In the genomic region with DNA sequence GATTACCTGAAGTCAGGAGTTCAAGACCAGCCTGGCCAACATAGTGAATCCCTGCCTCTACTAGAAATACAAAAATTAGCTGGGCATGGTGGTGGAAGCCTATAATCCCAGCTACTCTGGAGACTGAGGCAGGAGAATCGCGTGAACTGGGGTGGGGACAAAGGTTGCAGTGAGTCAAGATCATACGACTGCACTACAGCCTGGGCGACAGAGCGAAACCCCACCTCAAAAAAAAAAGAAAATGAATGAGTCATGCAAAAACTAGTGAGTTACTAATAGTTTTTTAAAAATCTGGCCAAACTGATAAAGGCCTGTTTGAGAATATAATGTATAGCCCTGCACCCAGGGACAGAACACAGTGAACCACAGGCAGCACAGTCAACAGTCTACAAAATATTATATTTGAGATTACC, we compare ENCODE assay signal across 1 cellular context.
TF ChIP-seq lines count a peak whose summit lies in the region.

No MANE protein-coding gene starts in this region.

TF ChIP-seq in K562, 482 proteins besides CTCF, POLR2A, EP300 and RAD21 (continued from another document and continues in another):
- TF ChIP-seq, protein P1, sequence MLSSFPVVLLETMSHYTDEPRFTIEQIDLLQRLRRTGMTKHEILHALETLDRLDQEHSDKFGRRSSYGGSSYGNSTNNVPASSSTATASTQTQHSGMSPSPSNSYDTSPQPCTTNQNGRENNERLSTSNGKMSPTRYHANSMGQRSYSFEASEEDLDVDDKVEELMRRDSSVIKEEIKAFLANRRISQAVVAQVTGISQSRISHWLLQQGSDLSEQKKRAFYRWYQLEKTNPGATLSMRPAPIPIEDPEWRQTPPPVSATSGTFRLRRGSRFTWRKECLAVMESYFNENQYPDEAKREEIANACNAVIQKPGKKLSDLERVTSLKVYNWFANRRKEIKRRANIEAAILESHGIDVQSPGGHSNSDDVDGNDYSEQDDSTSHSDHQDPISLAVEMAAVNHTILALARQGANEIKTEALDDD (IDR thresholded peaks at IDR 0.05) = no peak
- TF ChIP-seq, protein P2, sequence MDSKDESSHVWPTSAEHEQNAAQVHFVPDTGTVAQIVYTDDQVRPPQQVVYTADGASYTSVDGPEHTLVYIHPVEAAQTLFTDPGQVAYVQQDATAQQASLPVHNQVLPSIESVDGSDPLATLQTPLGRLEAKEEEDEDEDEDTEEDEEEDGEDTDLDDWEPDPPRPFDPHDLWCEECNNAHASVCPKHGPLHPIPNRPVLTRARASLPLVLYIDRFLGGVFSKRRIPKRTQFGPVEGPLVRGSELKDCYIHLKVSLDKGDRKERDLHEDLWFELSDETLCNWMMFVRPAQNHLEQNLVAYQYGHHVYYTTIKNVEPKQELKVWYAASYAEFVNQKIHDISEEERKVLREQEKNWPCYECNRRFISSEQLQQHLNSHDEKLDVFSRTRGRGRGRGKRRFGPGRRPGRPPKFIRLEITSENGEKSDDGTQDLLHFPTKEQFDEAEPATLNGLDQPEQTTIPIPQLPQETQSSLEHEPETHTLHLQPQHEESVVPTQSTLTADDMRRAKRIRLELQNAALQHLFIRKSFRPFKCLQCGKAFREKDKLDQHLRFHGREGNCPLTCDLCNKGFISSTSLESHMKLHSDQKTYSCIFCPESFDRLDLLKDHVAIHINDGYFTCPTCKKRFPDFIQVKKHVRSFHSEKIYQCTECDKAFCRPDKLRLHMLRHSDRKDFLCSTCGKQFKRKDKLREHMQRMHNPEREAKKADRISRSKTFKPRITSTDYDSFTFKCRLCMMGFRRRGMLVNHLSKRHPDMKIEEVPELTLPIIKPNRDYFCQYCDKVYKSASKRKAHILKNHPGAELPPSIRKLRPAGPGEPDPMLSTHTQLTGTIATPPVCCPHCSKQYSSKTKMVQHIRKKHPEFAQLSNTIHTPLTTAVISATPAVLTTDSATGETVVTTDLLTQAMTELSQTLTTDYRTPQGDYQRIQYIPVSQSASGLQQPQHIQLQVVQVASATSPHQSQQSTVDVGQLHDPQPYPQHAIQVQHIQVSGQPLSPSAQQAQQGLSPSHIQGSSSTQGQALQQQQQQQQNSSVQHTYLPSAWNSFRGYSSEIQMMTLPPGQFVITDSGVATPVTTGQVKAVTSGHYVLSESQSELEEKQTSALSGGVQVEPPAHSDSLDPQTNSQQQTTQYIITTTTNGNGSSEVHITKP (IDR thresholded peaks at IDR 0.05; ENCODE audit: partially characterized antibody) = no peak
- TF ChIP-seq ZNF197 (CRISPR knock-in tag; IDR thresholded peaks at IDR 0.05; ENCODE audit: low read depth) = no peak
- no peak for TF ChIP-seq EHMT2 (IDR thresholded peaks at IDR 0.05)
- no peak for TF ChIP-seq FOXA1 (IDR thresholded peaks at IDR 0.05; ENCODE audit: borderline replicate concordance)
- TF ChIP-seq, protein P3, sequence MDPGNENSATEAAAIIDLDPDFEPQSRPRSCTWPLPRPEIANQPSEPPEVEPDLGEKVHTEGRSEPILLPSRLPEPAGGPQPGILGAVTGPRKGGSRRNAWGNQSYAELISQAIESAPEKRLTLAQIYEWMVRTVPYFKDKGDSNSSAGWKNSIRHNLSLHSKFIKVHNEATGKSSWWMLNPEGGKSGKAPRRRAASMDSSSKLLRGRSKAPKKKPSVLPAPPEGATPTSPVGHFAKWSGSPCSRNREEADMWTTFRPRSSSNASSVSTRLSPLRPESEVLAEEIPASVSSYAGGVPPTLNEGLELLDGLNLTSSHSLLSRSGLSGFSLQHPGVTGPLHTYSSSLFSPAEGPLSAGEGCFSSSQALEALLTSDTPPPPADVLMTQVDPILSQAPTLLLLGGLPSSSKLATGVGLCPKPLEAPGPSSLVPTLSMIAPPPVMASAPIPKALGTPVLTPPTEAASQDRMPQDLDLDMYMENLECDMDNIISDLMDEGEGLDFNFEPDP (CRISPR knock-in tag; IDR thresholded peaks at IDR 0.05) = no peak
- TF ChIP-seq RBM15 (IDR thresholded peaks at IDR 0.05; ENCODE audit: insufficient read depth, low read length) = no peak
- TF ChIP-seq CXXC5 (CRISPR knock-in tag; IDR thresholded peaks at IDR 0.05) = no peak; the same call in 1 of the 2 replicates
- no peak for TF ChIP-seq YBX1 (IDR thresholded peaks at IDR 0.05)
- TF ChIP-seq, protein P4, sequence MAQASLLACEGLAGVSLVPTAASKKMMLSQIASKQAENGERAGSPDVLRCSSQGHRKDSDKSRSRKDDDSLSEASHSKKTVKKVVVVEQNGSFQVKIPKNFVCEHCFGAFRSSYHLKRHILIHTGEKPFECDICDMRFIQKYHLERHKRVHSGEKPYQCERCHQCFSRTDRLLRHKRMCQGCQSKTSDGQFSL (CRISPR knock-in tag; IDR thresholded peaks at IDR 0.05) = no peak
- TF ChIP-seq, protein P4 (tag; IDR thresholded peaks at IDR 0.05) = no peak
- TF ChIP-seq, protein P5, sequence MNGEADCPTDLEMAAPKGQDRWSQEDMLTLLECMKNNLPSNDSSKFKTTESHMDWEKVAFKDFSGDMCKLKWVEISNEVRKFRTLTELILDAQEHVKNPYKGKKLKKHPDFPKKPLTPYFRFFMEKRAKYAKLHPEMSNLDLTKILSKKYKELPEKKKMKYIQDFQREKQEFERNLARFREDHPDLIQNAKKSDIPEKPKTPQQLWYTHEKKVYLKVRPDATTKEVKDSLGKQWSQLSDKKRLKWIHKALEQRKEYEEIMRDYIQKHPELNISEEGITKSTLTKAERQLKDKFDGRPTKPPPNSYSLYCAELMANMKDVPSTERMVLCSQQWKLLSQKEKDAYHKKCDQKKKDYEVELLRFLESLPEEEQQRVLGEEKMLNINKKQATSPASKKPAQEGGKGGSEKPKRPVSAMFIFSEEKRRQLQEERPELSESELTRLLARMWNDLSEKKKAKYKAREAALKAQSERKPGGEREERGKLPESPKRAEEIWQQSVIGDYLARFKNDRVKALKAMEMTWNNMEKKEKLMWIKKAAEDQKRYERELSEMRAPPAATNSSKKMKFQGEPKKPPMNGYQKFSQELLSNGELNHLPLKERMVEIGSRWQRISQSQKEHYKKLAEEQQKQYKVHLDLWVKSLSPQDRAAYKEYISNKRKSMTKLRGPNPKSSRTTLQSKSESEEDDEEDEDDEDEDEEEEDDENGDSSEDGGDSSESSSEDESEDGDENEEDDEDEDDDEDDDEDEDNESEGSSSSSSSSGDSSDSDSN (IDR thresholded peaks at IDR 0.05; ENCODE audit: borderline replicate concordance in 1 of 2, low read depth in 2 of 2, low read length in 2 of 2) = no peak
- no peak for TF ChIP-seq ZNF445 (CRISPR knock-in tag; IDR thresholded peaks at IDR 0.05; ENCODE audit: low read depth)
- TF ChIP-seq, protein P6, sequence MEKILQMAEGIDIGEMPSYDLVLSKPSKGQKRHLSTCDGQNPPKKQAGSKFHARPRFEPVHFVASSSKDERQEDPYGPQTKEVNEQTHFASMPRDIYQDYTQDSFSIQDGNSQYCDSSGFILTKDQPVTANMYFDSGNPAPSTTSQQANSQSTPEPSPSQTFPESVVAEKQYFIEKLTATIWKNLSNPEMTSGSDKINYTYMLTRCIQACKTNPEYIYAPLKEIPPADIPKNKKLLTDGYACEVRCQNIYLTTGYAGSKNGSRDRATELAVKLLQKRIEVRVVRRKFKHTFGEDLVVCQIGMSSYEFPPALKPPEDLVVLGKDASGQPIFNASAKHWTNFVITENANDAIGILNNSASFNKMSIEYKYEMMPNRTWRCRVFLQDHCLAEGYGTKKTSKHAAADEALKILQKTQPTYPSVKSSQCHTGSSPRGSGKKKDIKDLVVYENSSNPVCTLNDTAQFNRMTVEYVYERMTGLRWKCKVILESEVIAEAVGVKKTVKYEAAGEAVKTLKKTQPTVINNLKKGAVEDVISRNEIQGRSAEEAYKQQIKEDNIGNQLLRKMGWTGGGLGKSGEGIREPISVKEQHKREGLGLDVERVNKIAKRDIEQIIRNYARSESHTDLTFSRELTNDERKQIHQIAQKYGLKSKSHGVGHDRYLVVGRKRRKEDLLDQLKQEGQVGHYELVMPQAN (IDR thresholded peaks at IDR 0.05; ENCODE audit: borderline replicate concordance) = no peak
- TF ChIP-seq MEF2D (tag; conservative IDR thresholded peaks at IDR 0.05; ENCODE audit: low read depth) = 0 out of 2 replicates have a peak, but pooled peaks have one; percentile 14
- TF ChIP-seq ZNF232 (CRISPR knock-in tag; IDR thresholded peaks at IDR 0.05) = no peak
- TF ChIP-seq ZSCAN29 (IDR thresholded peaks at IDR 0.05) = no peak
- peak; percentile 34; the same call in 1 of the 2 replicates for TF ChIP-seq MAFK (IDR thresholded peaks at IDR 0.05; ENCODE audit: low read length)
- TF ChIP-seq, protein P7, sequence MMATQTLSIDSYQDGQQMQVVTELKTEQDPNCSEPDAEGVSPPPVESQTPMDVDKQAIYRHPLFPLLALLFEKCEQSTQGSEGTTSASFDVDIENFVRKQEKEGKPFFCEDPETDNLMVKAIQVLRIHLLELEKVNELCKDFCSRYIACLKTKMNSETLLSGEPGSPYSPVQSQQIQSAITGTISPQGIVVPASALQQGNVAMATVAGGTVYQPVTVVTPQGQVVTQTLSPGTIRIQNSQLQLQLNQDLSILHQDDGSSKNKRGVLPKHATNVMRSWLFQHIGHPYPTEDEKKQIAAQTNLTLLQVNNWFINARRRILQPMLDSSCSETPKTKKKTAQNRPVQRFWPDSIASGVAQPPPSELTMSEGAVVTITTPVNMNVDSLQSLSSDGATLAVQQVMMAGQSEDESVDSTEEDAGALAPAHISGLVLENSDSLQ (IDR thresholded peaks at IDR 0.05) = 0 out of 2 replicates have a peak, but pooled peaks have one; percentile 20
- TF ChIP-seq ZBTB7A (IDR thresholded peaks at IDR 0.05; ENCODE audit: borderline replicate concordance, control insufficient read depth, low read depth, low read length) = no peak
- TF ChIP-seq PTTG1 (tag; IDR thresholded peaks at IDR 0.05; ENCODE audit: low read depth) = no peak
- no peak for TF ChIP-seq TBP (optimal IDR thresholded peaks at IDR 0.05; ENCODE audit: low read depth, low read length)
- TF ChIP-seq ZNF224 (CRISPR knock-in tag; IDR thresholded peaks at IDR 0.05) = no peak
- no peak for TF ChIP-seq MED1 (CRISPR knock-in tag; IDR thresholded peaks at IDR 0.05; ENCODE audit: borderline replicate concordance)
- TF ChIP-seq MECOM (CRISPR knock-in tag; IDR thresholded peaks at IDR 0.05) = no peak
- no peak for TF ChIP-seq FIP1L1 (IDR thresholded peaks at IDR 0.05; ENCODE audit: low read depth, low read length, poor library complexity, severe bottlenecking)
- TF ChIP-seq C11orf30 (IDR thresholded peaks at IDR 0.05; ENCODE audit: low read depth) = peak; percentile 80
- no peak for TF ChIP-seq RFX5 (IDR thresholded peaks at IDR 0.05; ENCODE audit: low read depth, low read length)
- TF ChIP-seq ZNF121 (CRISPR knock-in tag; conservative IDR thresholded peaks at IDR 0.05) = no peak
- TF ChIP-seq, protein P8, sequence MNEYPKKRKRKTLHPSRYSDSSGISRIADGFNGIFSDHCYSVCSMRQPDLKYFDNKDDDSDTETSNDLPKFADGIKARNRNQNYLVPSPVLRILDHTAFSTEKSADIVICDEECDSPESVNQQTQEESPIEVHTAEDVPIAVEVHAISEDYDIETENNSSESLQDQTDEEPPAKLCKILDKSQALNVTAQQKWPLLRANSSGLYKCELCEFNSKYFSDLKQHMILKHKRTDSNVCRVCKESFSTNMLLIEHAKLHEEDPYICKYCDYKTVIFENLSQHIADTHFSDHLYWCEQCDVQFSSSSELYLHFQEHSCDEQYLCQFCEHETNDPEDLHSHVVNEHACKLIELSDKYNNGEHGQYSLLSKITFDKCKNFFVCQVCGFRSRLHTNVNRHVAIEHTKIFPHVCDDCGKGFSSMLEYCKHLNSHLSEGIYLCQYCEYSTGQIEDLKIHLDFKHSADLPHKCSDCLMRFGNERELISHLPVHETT (CRISPR knock-in tag; conservative IDR thresholded peaks at IDR 0.05 in 1 of 2, IDR thresholded peaks at IDR 0.05 in 1 of 2) = no peak
- TF ChIP-seq, protein P9, sequence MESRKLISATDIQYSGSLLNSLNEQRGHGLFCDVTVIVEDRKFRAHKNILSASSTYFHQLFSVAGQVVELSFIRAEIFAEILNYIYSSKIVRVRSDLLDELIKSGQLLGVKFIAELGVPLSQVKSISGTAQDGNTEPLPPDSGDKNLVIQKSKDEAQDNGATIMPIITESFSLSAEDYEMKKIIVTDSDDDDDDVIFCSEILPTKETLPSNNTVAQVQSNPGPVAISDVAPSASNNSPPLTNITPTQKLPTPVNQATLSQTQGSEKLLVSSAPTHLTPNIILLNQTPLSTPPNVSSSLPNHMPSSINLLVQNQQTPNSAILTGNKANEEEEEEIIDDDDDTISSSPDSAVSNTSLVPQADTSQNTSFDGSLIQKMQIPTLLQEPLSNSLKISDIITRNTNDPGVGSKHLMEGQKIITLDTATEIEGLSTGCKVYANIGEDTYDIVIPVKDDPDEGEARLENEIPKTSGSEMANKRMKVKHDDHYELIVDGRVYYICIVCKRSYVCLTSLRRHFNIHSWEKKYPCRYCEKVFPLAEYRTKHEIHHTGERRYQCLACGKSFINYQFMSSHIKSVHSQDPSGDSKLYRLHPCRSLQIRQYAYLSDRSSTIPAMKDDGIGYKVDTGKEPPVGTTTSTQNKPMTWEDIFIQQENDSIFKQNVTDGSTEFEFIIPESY (CRISPR knock-in tag; IDR thresholded peaks at IDR 0.05) = no peak
- no peak for TF ChIP-seq TAF1 (IDR thresholded peaks at IDR 0.05; ENCODE audit: control insufficient read depth, extremely low read depth, insufficient read depth, low read length, severe bottlenecking)
- no peak for TF ChIP-seq U2AF1 (optimal IDR thresholded peaks at IDR 0.05; ENCODE audit: low read depth, low read length)
- TF ChIP-seq NUFIP1 (IDR thresholded peaks at IDR 0.05; ENCODE audit: partially characterized antibody) = no peak
- TF ChIP-seq ZNF561 (CRISPR knock-in tag; conservative IDR thresholded peaks at IDR 0.05) = no peak
- no peak for TF ChIP-seq TBL1XR1 (IDR thresholded peaks at IDR 0.05; ENCODE audit: low read length in 2 of 2)
- TF ChIP-seq, protein P10, sequence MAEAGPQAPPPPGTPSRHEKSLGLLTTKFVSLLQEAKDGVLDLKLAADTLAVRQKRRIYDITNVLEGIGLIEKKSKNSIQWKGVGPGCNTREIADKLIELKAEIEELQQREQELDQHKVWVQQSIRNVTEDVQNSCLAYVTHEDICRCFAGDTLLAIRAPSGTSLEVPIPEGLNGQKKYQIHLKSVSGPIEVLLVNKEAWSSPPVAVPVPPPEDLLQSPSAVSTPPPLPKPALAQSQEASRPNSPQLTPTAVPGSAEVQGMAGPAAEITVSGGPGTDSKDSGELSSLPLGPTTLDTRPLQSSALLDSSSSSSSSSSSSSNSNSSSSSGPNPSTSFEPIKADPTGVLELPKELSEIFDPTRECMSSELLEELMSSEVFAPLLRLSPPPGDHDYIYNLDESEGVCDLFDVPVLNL (CRISPR knock-in tag; IDR thresholded peaks at IDR 0.05; ENCODE audit: low read depth) = no peak
- TF ChIP-seq ZNF263 (CRISPR knock-in tag; IDR thresholded peaks at IDR 0.05; ENCODE audit: borderline replicate concordance) = no peak
- TF ChIP-seq CAMTA2 (CRISPR knock-in tag; conservative IDR thresholded peaks at IDR 0.05) = no peak
- TF ChIP-seq BDP1 (IDR thresholded peaks at IDR 0.05; ENCODE audit: insufficient read depth, insufficient read length) = no peak
- TF ChIP-seq DDX20 (tag; IDR thresholded peaks at IDR 0.05; ENCODE audit: low read depth) = no peak
